38 cellular contexts compared by ENCODE assay signal in genomic region chr3:153354641-153355040, GRCh38.
"Had no signal": no experiment of that assay in that cellular context is flagged by ENCODE, and none has a peak within 500 bp of the region (broad histone marks: within the 10 kb centered on the region; RNA-seq: fewer than 3 reads in every experiment).

No MANE protein-coding gene starts in this region.

- ATAC-seq: activated CD8-positive, alpha-beta memory T cell treated with anti-CD3 and anti-CD28 coated beads, Interleukin-2, amount 10 ng/mL, durations not matched to agents 7 days and 5 days; activated T-cell treated with anti-CD3 and anti-CD28 coated beads, Interleukin-2, amount 50 U/mL, for 72 hours; activated T-helper 17 cell treated with anti-CD3 and anti-CD28 coated beads, Interleukin-2, amount 50 U/mL, for 72 hours; Right ventricle myocardium inferior; SK-N-SH treated with all-trans-retinoic acid at 6 μM for 48 hours; T-cell had no signal

- H3K4me2 ChIP-seq: PC-9 had no signal

- FAIRE-seq: RCC 7860, TTC549 had no signal

- DNase-seq: activated CD4-positive, alpha-beta memory T cell treated with anti-CD3 and anti-CD28 coated beads, Interleukin-2, amount 10 ng/mL, durations not matched to agents 7 days and 5 days; activated CD4-positive, alpha-beta T cell treated with anti-CD3 and anti-CD28 coated beads for 1 hour; activated CD4-positive, alpha-beta T cell treated with anti-CD3 and anti-CD28 coated beads for 48 hours; activated CD4-positive, CD25-positive, alpha-beta regulatory T cell; activated CD8-positive, alpha-beta memory T cell treated with anti-CD3 and anti-CD28 coated beads for 24 hours; activated CD8-positive, alpha-beta memory T cell treated with anti-CD3 and anti-CD28 coated beads, Interleukin-2, amount 10 ng/mL, durations not matched to agents 7 days and 5 days; activated effector memory CD4-positive, alpha-beta T cell treated with anti-CD3 and anti-CD28 coated beads, Interleukin-2, amount 50 U/mL, for 16 hours; activated naive CD4-positive, alpha-beta T cell; activated naive CD4-positive, alpha-beta T cell treated with anti-CD3 and anti-CD28 coated beads, Interleukin-2, amount 50 U/mL, for 16 hours; activated naive CD8-positive, alpha-beta T cell treated with anti-CD3 and anti-CD28 coated beads for 36 hours; activated T-cell treated with anti-CD3 and anti-CD28 coated beads, Interleukin-2, amount 50 U/mL, for 1 hour; activated T-cell treated with anti-CD3 and anti-CD28 coated beads, Interleukin-2, amount 50 U/mL, for 72 hours; amygdala; Kasumi-1; KG1; MG63; NCI-H1048; NCI-H1105 treated with DMSO at 0.1 percent for 48 hours; NCI-H1436; NCI-H1694; NCI-H1930; NCI-H2081 treated with DMSO at 0.1 percent for 48 hours; NCI-H345; NCI-H524 treated with DMSO at 0.1 percent for 48 hours; PC-9; SIG-M5; T-cell; T-helper 2 cell; T-helper 9 cell; WERI-Rb-1 had no signal

- H3K4me3 ChIP-seq: ascending aorta, cardiac muscle cell, MG63, PC-9 had no signal

- H3K27me3 ChIP-seq: ascending aorta, cardiac muscle cell, MG63 had no signal

- H3K27ac ChIP-seq: ascending aorta, cardiac muscle cell, PC-9, RWPE1, WERI-Rb-1 had no signal

- H3K36me3 ChIP-seq: ascending aorta, cardiac muscle cell, MG63, WERI-Rb-1 had no signal

- H2AFZ ChIP-seq: PC-9 had no signal

- H3K9me3 ChIP-seq: ascending aorta, MG63 had no signal

- H3K4me1 ChIP-seq: ascending aorta had no signal
